Comparison of ENCODE assay signal across 8 cellular contexts in genomic region chr5:150758534-150759333, GRCh38. TPM values are rescaled to one million over a fixed set of nuclear protein-coding genes. Genes with fewer than 3 reads are reported as not detected.
DNase-seq lines count a peak whose midpoint lies in the region; ATAC-seq and TF ChIP-seq lines count a peak whose summit lies in the region.

Gene DCTN4 (minus strand): TSS chr5:150759017. CDS start chr5:150758993, 24 bp downstream.

- TF ChIP-seq EP300 in gastroesophageal sphincter (IDR thresholded peaks at IDR 0.05): no peak

- peaks cover 27% of the 10 kb centered on the region for H3K36me3 Mint-ChIP-seq in activated naive CD4-positive, alpha-beta T cell treated with anti-CD3 and anti-CD28 coated beads for 36 hours (ENCODE audit: low read depth)

- H3K4me1 ChIP-seq in gastroesophageal sphincter: peaks cover 8 to 52% (median 8%) of the 10 kb centered on the region in 3 donors
- peaks cover 45 to 54% of the 10 kb centered on the region in 2 experiments for H3K4me1 ChIP-seq in neutrophil (ENCODE audit: control insufficient read depth in 1 of 2, insufficient read depth in 1 of 2, low read depth in 1 of 2, low read length in 1 of 2)

- WGBS in gastroesophageal sphincter (ENCODE audit: low coverage in 1 of 2), 2 donors: 1 to 2% methylated on average over 23 to 26 of the region's 51 CpGs

- no peak within 1 kb of the TSS for H3K27ac Mint-ChIP-seq in activated naive CD4-positive, alpha-beta T cell treated with anti-CD3 and anti-CD28 coated beads for 36 hours

- peaks cover 38% of the 10 kb centered on the region for H3K4me1 Mint-ChIP-seq in activated naive CD4-positive, alpha-beta T cell treated with anti-CD3 and anti-CD28 coated beads for 36 hours (ENCODE audit: low read depth)

- TF ChIP-seq CTCF in GM06990 (IDR thresholded peaks at IDR 0.05; ENCODE audit: insufficient read depth, low read length, poor library complexity, severe bottlenecking) (no peak), NB4 (IDR thresholded peaks at IDR 0.05; ENCODE audit: low read depth, low read length) (no peak), gastroesophageal sphincter (IDR thresholded peaks at IDR 0.05) (no peak), neutrophil (IDR thresholded peaks at IDR 0.05) (no peak), subcutaneous adipose tissue (IDR thresholded peaks at IDR 0.05; ENCODE audit: low read depth) (no peak)

- H3K9me3 Mint-ChIP-seq in activated naive CD4-positive, alpha-beta T cell treated with anti-CD3 and anti-CD28 coated beads for 36 hours: no peaks in the 10 kb centered on the region

- no peaks in the 10 kb centered on the region for H3K9me3 ChIP-seq in gastroesophageal sphincter
- H3K9me3 ChIP-seq in neutrophil: no peaks in the 10 kb centered on the region

- intact Hi-C loops in activated naive CD4-positive, alpha-beta T cell treated with anti-CD3 and anti-CD28 coated beads for 36 hours (cut with micrococcal nuclease): loop anchor here (1.0 kb wide), 7 partner anchors 16 to 309 kb away; partner anchors contain the start of genes RBM22 and RPS14

- H3K4me3 ChIP-seq in GM06990 (replicated peaks; ENCODE audit: low read depth, low read length) (peak within 1 kb of the TSS; percentile 92), NB4 (ENCODE audit: low read depth, low read length) (peak within 1 kb of the TSS; percentile 82), gastroesophageal sphincter (peak within 1 kb of the TSS; percentile 68 to 86), neutrophil (ENCODE audit: low read depth in 1 of 2, low read length in 1 of 2) (peak within 1 kb of the TSS; percentile 76 to 86)

- ATAC-seq in HG02571 (IDR thresholded peaks at IDR 0.05; ENCODE audit: unreplicated experiment) (peak; percentile 96), gastroesophageal sphincter (peak; percentile 96)

- DNase-seq in GM06990 (ENCODE audit: extremely low read depth, insufficient read length) (peak; percentile 96), NB4 (ENCODE audit: low read depth) (peak; percentile 98), SK-N-DZ (ENCODE audit: low spot score) (peak; percentile 99)
- peak; percentile 96 for DNase-seq in activated naive CD4-positive, alpha-beta T cell treated with anti-CD3 and anti-CD28 coated beads for 36 hours

- peak; percentile 78 for TF ChIP-seq POLR2A in NB4 (IDR thresholded peaks at IDR 0.05; ENCODE audit: extremely low read depth, insufficient read length)
- TF ChIP-seq POLR2A in gastroesophageal sphincter (IDR thresholded peaks at IDR 0.05): peak in 1 of 2 donors; percentile 59

- H3K27me3 ChIP-seq in GM06990 (replicated peaks; ENCODE audit: control insufficient read depth, insufficient read depth, low read length) (no peaks in the 10 kb centered on the region), gastroesophageal sphincter (no peaks in the 10 kb centered on the region), neutrophil (no peaks in the 10 kb centered on the region)

- no peaks in the 10 kb centered on the region for H3K36me3 ChIP-seq in GM06990 (ENCODE audit: control insufficient read depth, insufficient read depth, low read length)
- peaks cover 4 to 24% of the 10 kb centered on the region in 2 donors for H3K36me3 ChIP-seq in gastroesophageal sphincter
- H3K36me3 ChIP-seq in neutrophil: peaks cover 23% of the 10 kb centered on the region

- no peak within 1 kb of the TSS for H3K4me3 Mint-ChIP-seq in activated naive CD4-positive, alpha-beta T cell treated with anti-CD3 and anti-CD28 coated beads for 36 hours

- no peaks in the 10 kb centered on the region for H3K27me3 Mint-ChIP-seq in activated naive CD4-positive, alpha-beta T cell treated with anti-CD3 and anti-CD28 coated beads for 36 hours (ENCODE audit: low read depth)

- CTCF ChIA-PET in activated naive CD4-positive, alpha-beta T cell treated with anti-CD3 and anti-CD28 coated beads for 36 hours (lab: Charles Lee): interaction anchor here (1.3 to 4.2 kb wide), 6 partner anchors 20 to 88 kb away, joined by 3 to 22 read pairs (median 6); partner anchors contain the start of genes IRGM, RBM22 and SMIM3

- H3K27ac ChIP-seq in gastroesophageal sphincter (peak within 1 kb of the TSS; percentile 92 to 96 (median 94)), neutrophil (peak within 1 kb of the TSS; percentile 92)

RNA-seq across cellular contexts. Expression of gene DCTN4, which starts in this region (rescaled TPM):
- 53.0 and 55.7 TPM in 2 replicates for polyA plus RNA-seq in SK-N-DZ (2014; cell fraction: cytosol; rRNA removed)
- 59.2 and 90.6 TPM in 2 replicates for polyA plus RNA-seq in SK-N-DZ (2014; cell fraction: nucleus; rRNA removed)
- 10 to 100 TPM; 41.0 to 47.7 TPM for total RNA-seq in activated naive CD4-positive, alpha-beta T cell treated with anti-CD3 and anti-CD28 coated beads for 36 hours
- total RNA-seq in gastroesophageal sphincter (10 to 100 TPM; 49.8 to 78.6 (median 55.2) TPM), subcutaneous adipose tissue (10 to 100 TPM; 57.3 to 93.9 (median 76.5) TPM)

Comparison
In these comparisons a context has a peak if more than half of its experiments do, and no peak if none do; other contexts are left out.
1. Peak in every context shown above with its lines: DNase-seq, ATAC-seq, H3K4me3 ChIP-seq and H3K27ac ChIP-seq.